In the genomic region with DNA sequence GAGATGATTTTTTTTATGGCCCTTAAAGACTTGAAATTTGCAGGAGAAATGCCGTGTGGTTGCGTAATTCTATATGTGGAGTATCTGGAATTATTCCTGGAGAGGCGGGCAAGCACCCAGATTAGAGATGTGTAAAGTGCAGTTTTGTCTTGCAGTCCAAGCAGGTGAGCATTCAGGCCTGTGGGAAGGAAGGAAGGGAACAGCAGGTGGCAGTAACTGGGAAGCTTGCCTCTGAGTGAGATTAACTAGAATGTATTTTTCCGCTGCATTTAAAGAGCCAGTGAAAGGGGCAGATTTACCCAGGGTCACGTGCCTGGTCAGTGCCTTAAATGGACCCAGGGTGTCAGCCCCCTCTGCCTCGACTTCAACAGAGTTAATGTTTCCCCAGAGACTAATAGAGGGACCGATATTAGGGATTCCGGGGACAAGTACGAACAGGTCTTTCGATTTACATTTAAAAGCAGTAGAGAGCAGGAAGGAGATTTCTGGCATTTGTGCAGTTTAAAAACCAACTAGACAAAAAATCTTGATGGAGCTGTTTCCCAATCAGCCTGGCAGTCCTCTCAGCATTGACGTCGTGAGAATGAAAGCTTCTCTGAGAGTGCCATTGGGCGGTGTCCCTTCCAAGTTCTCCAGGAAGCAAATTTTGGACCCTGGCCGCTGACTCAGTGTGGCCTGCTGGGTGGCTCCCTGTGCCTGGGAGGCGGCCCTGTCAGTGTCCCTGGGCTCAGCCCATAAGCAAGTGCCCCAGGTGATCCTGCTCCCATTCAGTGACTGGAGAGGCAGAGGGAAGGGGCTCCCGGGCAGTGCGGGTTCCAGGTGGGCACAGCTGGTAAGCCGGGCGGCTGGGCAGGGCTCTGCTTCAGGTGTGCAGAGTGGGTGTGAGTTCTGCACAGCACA, we compare ENCODE assay signal across 8 cellular contexts. TPM values are rescaled to one million over a fixed set of nuclear protein-coding genes. Genes with fewer than 3 reads are reported as not detected.
DNase-seq lines count a peak whose midpoint lies in the region; ATAC-seq and TF ChIP-seq lines count a peak whose summit lies in the region.

No MANE protein-coding gene starts in this region.

- peak overlapping the region; percentile 65 for H3K4me3 Mint-ChIP-seq in progenitor cell of endocrine pancreas (ENCODE audit: low read depth)

- peaks cover 71% of the 10 kb centered on the region for H3K4me1 Mint-ChIP-seq in progenitor cell of endocrine pancreas (ENCODE audit: low read depth)

- TF ChIP-seq CTCF in WERI-Rb-1 (IDR thresholded peaks at IDR 0.05; ENCODE audit: low read depth, low read length) = peak; percentile 70
- TF ChIP-seq CTCF in progenitor cell of endocrine pancreas (IDR thresholded peaks at IDR 0.05; ENCODE audit: unreplicated experiment) = peak; percentile 53

- H3K9me3 ChIP-seq in WERI-Rb-1 (ENCODE audit: severe bottlenecking) = no peaks in the 10 kb centered on the region

- H3K36me3 Mint-ChIP-seq in progenitor cell of endocrine pancreas (ENCODE audit: insufficient read depth) = peaks cover 2% of the 10 kb centered on the region

- no peaks in the 10 kb centered on the region for H3K36me3 ChIP-seq in WERI-Rb-1

- H3K27ac ChIP-seq in WERI-Rb-1 = peak overlapping the region; percentile 94

- H3K27ac Mint-ChIP-seq in progenitor cell of endocrine pancreas = peak overlapping the region; percentile 99

- DNase-seq in NCI-H1417 (lab: John Stamatoyannopoulos, UW) (peak; percentile 10 to 71 (median 54)), NCI-H1417 treated with DMSO at 0.1 percent for 48 hours (lab: John Stamatoyannopoulos, UW) (no peak), WERI-Rb-1 (peak; percentile 76), left cardiac atrium (peak; percentile 85), progenitor cell of endocrine pancreas (ENCODE audit: low spot score, unreplicated experiment) (peak; percentile 34), Kasumi-1 (lab: John Stamatoyannopoulos, UW) (no peak), T-helper 9 cell (no peak)

- no peaks in the 10 kb centered on the region for H3K27me3 Mint-ChIP-seq in progenitor cell of endocrine pancreas

- no peaks in the 10 kb centered on the region for H3K27me3 ChIP-seq in WERI-Rb-1 (ENCODE audit: insufficient read depth, low read depth, severe bottlenecking)

- ATAC-seq in left cardiac atrium = peak; percentile 81 to 85
- no peak for ATAC-seq in HG03280 (IDR thresholded peaks at IDR 0.05; ENCODE audit: unreplicated experiment)

- H3K9me3 Mint-ChIP-seq in progenitor cell of endocrine pancreas (ENCODE audit: low read depth) = no peaks in the 10 kb centered on the region

- H3K4me3 ChIP-seq in WERI-Rb-1 (ENCODE audit: low read depth, low read length) = no peak overlapping the region

- intact Hi-C loops in left cardiac atrium (cut with DNase I) = loop anchor here (5.0 to 10.0 kb wide), 4 partner anchors 60 to 108 kb away; no protein-coding TSS in a partner anchor

RNA-seq across cellular contexts. Expression of a gene that starts 38.2 kb away (rescaled TPM):
- total RNA-seq in left cardiac atrium (10 to 100 TPM; 15.5 to 23.8 TPM), progenitor cell of endocrine pancreas (66.2 and 70.1 TPM in 2 replicates)

Comparison
In these comparisons a context has a peak if more than half of its experiments do, and no peak if none do; other contexts are left out.
1. DNase-seq: peak in NCI-H1417 (3 of 3), WERI-Rb-1 (single experiment), left cardiac atrium (single experiment) and progenitor cell of endocrine pancreas (single experiment); none in NCI-H1417 treated with DMSO at 0.1 percent for 48 hours (single experiment), Kasumi-1 (0 of 2) and T-helper 9 cell (single experiment).